Comparison of ENCODE assay signal across 8 cellular contexts in the genomic region with DNA sequence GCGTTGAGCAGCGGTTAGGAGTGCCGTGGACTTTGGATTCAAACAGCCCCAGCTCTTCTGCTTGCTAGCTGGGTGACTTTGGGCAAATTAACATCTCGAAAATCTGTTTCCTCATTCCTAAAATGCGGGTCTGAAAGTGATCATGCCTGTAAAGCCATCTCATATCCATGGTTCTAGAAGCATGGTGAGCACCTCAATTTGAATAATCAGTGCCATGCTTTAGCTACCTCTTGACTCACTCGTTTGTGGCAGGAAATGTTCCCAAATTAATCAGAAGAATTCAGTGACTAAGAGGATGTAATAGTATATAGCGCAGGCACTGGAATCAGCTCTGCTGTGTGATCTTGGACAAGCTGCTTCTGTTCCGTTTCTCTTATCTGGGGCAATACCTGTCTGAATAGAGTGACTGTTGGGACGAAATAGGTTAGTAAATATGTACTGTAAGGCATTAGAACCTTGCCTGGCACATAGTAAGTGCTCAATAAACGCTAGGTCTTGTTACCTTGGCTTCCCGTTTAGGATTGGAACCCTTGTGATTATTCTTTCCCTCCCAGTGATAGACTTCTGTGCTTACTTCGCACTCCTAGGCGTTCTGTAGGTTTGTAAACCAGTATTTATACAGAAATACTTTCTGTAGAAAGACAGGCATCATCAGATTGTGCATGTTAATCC. TPM values are rescaled to one million over a fixed set of nuclear protein-coding genes. Genes with fewer than 3 reads are reported as not detected.
A peak's percentile ranks its signal among the peaks of the same experiment; 100 is the strongest.
DNase-seq lines count a peak whose midpoint lies in the region; ATAC-seq, FAIRE-seq and TF ChIP-seq lines count a peak whose summit lies in the region.

No MANE protein-coding gene starts in this region.

- peak overlapping the region; percentile 74 for H3K4me2 ChIP-seq in Karpas-422 (ENCODE audit: low read depth, low read length, poor library complexity, severe bottlenecking)
- peak overlapping the region; percentile 93 for H3K4me2 ChIP-seq in HepG2 (ENCODE audit: low read depth, low read length)

- peak overlapping the region; percentile 46 for H2AFZ ChIP-seq in Karpas-422 (ENCODE audit: low read length)
- peak overlapping the region; percentile 37 for H2AFZ ChIP-seq in HepG2 (ENCODE audit: low read length)

- TF ChIP-seq CTCF in Caco-2 (IDR thresholded peaks at IDR 0.05; ENCODE audit: insufficient read depth in 1 of 2, low read depth in 1 of 2, low read length in 1 of 2, severe bottlenecking in 1 of 2, unreplicated experiment in 1 of 2): no peak
- no peak for TF ChIP-seq CTCF in brain (conservative IDR thresholded peaks at IDR 0.05)
- no peak for TF ChIP-seq CTCF in HepG2 (CRISPR knock-in tag; IDR thresholded peaks at IDR 0.05)

- no peak for TF ChIP-seq RAD21 in HepG2 (CRISPR knock-in tag; IDR thresholded peaks at IDR 0.05)

- peak; percentile 48 for FAIRE-seq in HepG2 (lab: Jason Lieb, UNC)

- H3K9me3 Mint-ChIP-seq in Caco-2 (ENCODE audit: unreplicated experiment): no peaks in the 10 kb centered on the region
- peaks cover 0 to 7% (median 0%) of the 10 kb centered on the region in 5 experiments for H3K9me3 Mint-ChIP-seq in brain

- H3K4me1 Mint-ChIP-seq in Caco-2 (ENCODE audit: low read depth, unreplicated experiment) (peaks cover 16% of the 10 kb centered on the region), brain (peaks cover 6% of the 10 kb centered on the region)

- H3K27ac Mint-ChIP-seq in Caco-2 (ENCODE audit: unreplicated experiment) (peak overlapping the region; percentile 99), brain (peak overlapping the region in 2 of 5 experiments; percentile 71 to 79)

- H3K36me3 Mint-ChIP-seq in Caco-2 (ENCODE audit: insufficient read depth, unreplicated experiment) (peaks cover 37% of the 10 kb centered on the region), brain (no peaks in the 10 kb centered on the region)

- H3K9ac ChIP-seq in Karpas-422 (ENCODE audit: low read length) (peak overlapping the region; percentile 63), HepG2 (ENCODE audit: insufficient read depth, low read depth, low read length) (peak overlapping the region; percentile 48)

- H3K27ac ChIP-seq in Karpas-422 (ENCODE audit: low read length) (no peak overlapping the region), HepG2 (ENCODE audit: extremely low read length, insufficient read depth, low read length) (peak overlapping the region; percentile 70), thymus (ENCODE audit: low read depth) (no peak overlapping the region)

- 52% methylated on average over 8 of the region's 13 CpGs for WGBS in HepG2 (ENCODE audit: low lambda C conversion rate)
- 50% methylated on average over 13 of the region's 13 CpGs for WGBS in thymus

- H3K27me3 ChIP-seq in Caco-2 (replicated peaks; ENCODE audit: control insufficient read depth, insufficient read depth, low read length) (no peaks in the 10 kb centered on the region), Karpas-422 (ENCODE audit: low read length) (no peaks in the 10 kb centered on the region), HepG2 (ENCODE audit: control insufficient read depth in 1 of 2, insufficient read depth in 2 of 2, low read length in 2 of 2) (no peaks in the 10 kb centered on the region), thymus (ENCODE audit: control insufficient read depth, insufficient read depth) (no peaks in the 10 kb centered on the region)

- ATAC-seq in HepG2: no peak
- ATAC-seq in GM21515 (IDR thresholded peaks at IDR 0.05; ENCODE audit: unreplicated experiment): no peak

- no peak for TF ChIP-seq POLR2A in HepG2 (IDR thresholded peaks at IDR 0.05; ENCODE audit: insufficient read depth in 1 of 2, low read depth in 2 of 2, low read length in 2 of 2)

- CTCF ChIA-PET in Caco-2 (lab: Charles Lee) (interaction anchor here (0.6 to 2.7 kb wide), 8 partner anchors 18 to 446 kb away, joined by 3 to 104 read pairs (median 4); a partner anchor contains a TSS), HepG2 (lab: Yijun Ruan, JAX; ENCODE audit: low intra/inter-chr PET ratio, low total read pairs) (interaction anchor here (2.7 kb wide), 1 partner anchor 70 kb away, joined by 22 read pairs; no protein-coding TSS in a partner anchor)

- H3K4me3 ChIP-seq in Caco-2 (ENCODE audit: low read depth, low read length) (peak overlapping the region; percentile 85), Karpas-422 (ENCODE audit: low read length) (peak overlapping the region; percentile 64), HepG2 (replicated peaks in 1 of 3; ENCODE audit: insufficient read depth in 1 of 3, low read depth in 2 of 3, low read length in 3 of 3) (peak overlapping the region; percentile 67 to 78 (median 69)), thymus (ENCODE audit: low read length) (peak overlapping the region; percentile 78)

- H3K4me1 ChIP-seq in Caco-2: peaks cover 22% of the 10 kb centered on the region
- peaks cover 7% of the 10 kb centered on the region for H3K4me1 ChIP-seq in Karpas-422 (ENCODE audit: low read length)
- peaks cover 21% of the 10 kb centered on the region for H3K4me1 ChIP-seq in HepG2 (ENCODE audit: insufficient read depth, low read length)
- H3K4me1 ChIP-seq in thymus (ENCODE audit: control insufficient read depth, insufficient read depth, low read length): peaks cover 4% of the 10 kb centered on the region

- H3K36me3 ChIP-seq in Caco-2 (ENCODE audit: control insufficient read depth, insufficient read depth, low read length): no peaks in the 10 kb centered on the region
- no peaks in the 10 kb centered on the region for H3K36me3 ChIP-seq in Karpas-422 (ENCODE audit: insufficient read depth, low read length)
- no peaks in the 10 kb centered on the region; a peak in 1 of 5 replicates for H3K36me3 ChIP-seq in HepG2 (replicated peaks in 1 of 2; ENCODE audit: control insufficient read depth in 1 of 2, insufficient read depth in 2 of 2, low read length in 2 of 2)
- H3K36me3 ChIP-seq in thymus (ENCODE audit: control insufficient read depth, insufficient read depth): no peaks in the 10 kb centered on the region

- H3K4me3 Mint-ChIP-seq in Caco-2 (ENCODE audit: unreplicated experiment) (peak overlapping the region; percentile 87), brain (peak overlapping the region; percentile 91 to 95 (median 94))

- DNase-seq in Caco-2: peak in 1 of 2 experiments; percentile 80
- no peak for DNase-seq in Karpas-422
- DNase-seq in HepG2 (ENCODE audit: low spot score): peak; percentile 56
- DNase-seq in stimulated activated naive CD4-positive, alpha-beta T cell treated with Interleukin-2 at 50 U/mL for 16 hours (lab: John Stamatoyannopoulos, UW): no peak
- no peak for DNase-seq in OCI-M2 (lab: John Stamatoyannopoulos, UW; ENCODE audit: unreplicated experiment)

- intact Hi-C loops in Caco-2 (cut with micrococcal nuclease; ENCODE audit: unreplicated experiment): loop anchor here (2.0 kb wide), 1 partner anchor 50 kb away; no protein-coding TSS in a partner anchor
- intact Hi-C loops in HepG2 (cut with micrococcal nuclease; ENCODE audit: unreplicated experiment): no loop called here

- BruUV-seq in Caco-2 (replicated peaks; lab: Mats Ljungman, UMichigan) (no TSS peak), HepG2 (replicated peaks; lab: Mats Ljungman, UMichigan) (TSS peak; percentile 85)

- TF ChIP-seq EP300 in HepG2 (IDR thresholded peaks at IDR 0.05; ENCODE audit: low read depth in 2 of 2, low read length in 2 of 2) (no peak), HepG2 (CRISPR knock-in tag; IDR thresholded peaks at IDR 0.05; ENCODE audit: borderline replicate concordance) (no peak)

- no peaks in the 10 kb centered on the region for H3K9me2 ChIP-seq in Karpas-422 (replicated peaks; ENCODE audit: insufficient read depth, low read length)

- H3K79me2 ChIP-seq in Karpas-422 (ENCODE audit: low read length): no peaks in the 10 kb centered on the region
- no peaks in the 10 kb centered on the region for H3K79me2 ChIP-seq in HepG2 (ENCODE audit: insufficient read depth, low read length)

- no peaks in the 10 kb centered on the region for H3K27me3 Mint-ChIP-seq in Caco-2 (ENCODE audit: insufficient read depth, unreplicated experiment)
- H3K27me3 Mint-ChIP-seq in brain: peaks cover 59% of the 10 kb centered on the region

- H4K20me1 ChIP-seq in Karpas-422 (ENCODE audit: insufficient read depth, low read depth, low read length) (no peaks in the 10 kb centered on the region), HepG2 (ENCODE audit: insufficient read depth, low read length) (no peaks in the 10 kb centered on the region)

- POLR2A ChIA-PET in Caco-2 (lab: Charles Lee): interaction anchor here (0.6 to 3.0 kb wide), 12 partner anchors 21 to 328 kb away, joined by 3 to 51 read pairs (median 4); a partner anchor contains a TSS
- POLR2A ChIA-PET in HepG2 (lab: Yijun Ruan, JAX): interaction anchor here (0.7 to 2.4 kb wide), 4 partner anchors 32 to 552 kb away, joined by 3 to 20 read pairs (median 3); a partner anchor contains a TSS

- in situ Hi-C loops in HepG2 (cut with HindIII; ENCODE audit: extremely low pct_ligation_motif_present, low pct_unique_long_range_greater_than_20kb): no loop called here

- H3K9me3 ChIP-seq in Caco-2 (no peaks in the 10 kb centered on the region), Karpas-422 (ENCODE audit: low read length) (no peaks in the 10 kb centered on the region), HepG2 (ENCODE audit: low read length) (no peaks in the 10 kb centered on the region), thymus (ENCODE audit: control insufficient read depth) (no peaks in the 10 kb centered on the region)

RNA-seq across cellular contexts. Expression of a gene that starts 0.8 kb away (rescaled TPM):
- total RNA-seq in Caco-2 (2022) (95.1 and 108 TPM in 2 replicates), HepG2 (2016; rRNA removed; fragmentation: Illumina TruSeq; extraction: Trizol) (9.2 and 9.4 TPM in 2 replicates)
- total RNA-seq in Karpas-422 (2014; rRNA removed; shearing (Covaris generic); ENCODE audit: low replicate concordance): 2.3 and 2.5 TPM in 2 replicates
- polyA plus RNA-seq in brain (ENCODE audit: insufficient read depth, low read depth, low replicate concordance) (9.9 TPM), HepG2 (2011; rRNA removed) (9.0 and 9.2 TPM in 2 replicates), thymus (6.5 TPM)
- total RNA-seq in HepG2 (2016; cell fraction: cytosol; rRNA removed; fragmentation: Illumina TruSeq; extraction: Trizol; ENCODE audit: low read depth): 8.8 and 9.7 TPM in 2 replicates
- 9.1 and 13.6 TPM in 2 replicates for total RNA-seq in HepG2 (2016; cell fraction: insoluble cytoplasmic fraction; rRNA removed; fragmentation: Illumina TruSeq; extraction: Trizol)
- total RNA-seq in HepG2 (2016; cell fraction: membrane; rRNA removed; fragmentation: Illumina TruSeq; extraction: Trizol): 14.6 and 18.5 TPM in 2 replicates
- 7.2 and 9.3 TPM in 2 replicates for total RNA-seq in HepG2 (2016; cell fraction: nucleus; rRNA removed; fragmentation: Illumina TruSeq; extraction: Trizol)
- polyA plus RNA-seq in HepG2 (2011; cell fraction: cytosol; rRNA removed): 6.6 and 9.5 TPM in 2 replicates
- polyA plus RNA-seq in HepG2 (2011; cell fraction: nucleus; rRNA removed): 2.7 and 5.8 TPM in 2 replicates
- polyA plus RNA-seq in HepG2 (2012): 4.8 and 5.7 TPM in 2 replicates
- polyA plus RNA-seq in HepG2 (2016; cell fraction: cytosol; fragmentation: Illumina TruSeq; extraction: Trizol; ENCODE audit: low read depth): 18.2 and 25.0 TPM in 2 replicates
- polyA plus RNA-seq in HepG2 (2016; cell fraction: insoluble cytoplasmic fraction; fragmentation: Illumina TruSeq; extraction: Trizol; ENCODE audit: low read depth): 16.4 and 20.9 TPM in 2 replicates
- polyA plus RNA-seq in HepG2 (2016; cell fraction: membrane; fragmentation: Illumina TruSeq; extraction: Trizol; ENCODE audit: low read depth): 27.7 and 33.2 TPM in 2 replicates
- polyA plus RNA-seq in HepG2 (2016; cell fraction: nucleus; fragmentation: Illumina TruSeq; extraction: Trizol; ENCODE audit: insufficient read depth, low read depth): 13.7 and 15.1 TPM in 2 replicates
- polyA minus RNA-seq in HepG2 (2011; rRNA and poly(A)+ RNA removed; ENCODE audit: low replicate concordance): 6.2 and 13.0 TPM in 2 replicates
- 1.6 and 1.8 TPM in 2 replicates for polyA minus RNA-seq in HepG2 (2011; cell fraction: cytosol; rRNA and poly(A)+ RNA removed)
- 3.0 and 3.2 TPM in 2 replicates for polyA minus RNA-seq in HepG2 (2011; cell fraction: nucleus; rRNA and poly(A)+ RNA removed)

RNA-seq across cellular contexts. Expression of a gene that starts 32.4 kb away (rescaled TPM):
- total RNA-seq in Caco-2 (2022) (84.9 and 100 TPM in 2 replicates), HepG2 (2016; rRNA removed; fragmentation: Illumina TruSeq; extraction: Trizol) (64.5 and 84.2 TPM in 2 replicates)
- 189 and 362 TPM in 2 replicates for total RNA-seq in Karpas-422 (2014; rRNA removed; shearing (Covaris generic); ENCODE audit: low replicate concordance)
- polyA plus RNA-seq in brain (ENCODE audit: insufficient read depth, low read depth, low replicate concordance) (468 TPM), HepG2 (2011; rRNA removed) (222 and 258 TPM in 2 replicates), thymus (279 TPM)
- 15.2 and 15.6 TPM in 2 replicates for total RNA-seq in HepG2 (2016; cell fraction: cytosol; rRNA removed; fragmentation: Illumina TruSeq; extraction: Trizol; ENCODE audit: low read depth)
- 65.9 and 90.3 TPM in 2 replicates for total RNA-seq in HepG2 (2016; cell fraction: insoluble cytoplasmic fraction; rRNA removed; fragmentation: Illumina TruSeq; extraction: Trizol)
- 34.3 and 38.1 TPM in 2 replicates for total RNA-seq in HepG2 (2016; cell fraction: membrane; rRNA removed; fragmentation: Illumina TruSeq; extraction: Trizol)
- 34.2 and 36.6 TPM in 2 replicates for total RNA-seq in HepG2 (2016; cell fraction: nucleus; rRNA removed; fragmentation: Illumina TruSeq; extraction: Trizol)
- polyA plus RNA-seq in HepG2 (2011; cell fraction: cytosol; rRNA removed): 182 and 210 TPM in 2 replicates
- polyA plus RNA-seq in HepG2 (2011; cell fraction: nucleus; rRNA removed): 87.4 and 88.0 TPM in 2 replicates
- 76.2 and 108 TPM in 2 replicates for polyA plus RNA-seq in HepG2 (2012)
- 19.8 and 24.2 TPM in 2 replicates for polyA plus RNA-seq in HepG2 (2016; cell fraction: cytosol; fragmentation: Illumina TruSeq; extraction: Trizol; ENCODE audit: low read depth)
- 145 and 157 TPM in 2 replicates for polyA plus RNA-seq in HepG2 (2016; cell fraction: insoluble cytoplasmic fraction; fragmentation: Illumina TruSeq; extraction: Trizol; ENCODE audit: low read depth)
- polyA plus RNA-seq in HepG2 (2016; cell fraction: membrane; fragmentation: Illumina TruSeq; extraction: Trizol; ENCODE audit: low read depth): 33.9 and 34.4 TPM in 2 replicates
- 65.7 and 66.4 TPM in 2 replicates for polyA plus RNA-seq in HepG2 (2016; cell fraction: nucleus; fragmentation: Illumina TruSeq; extraction: Trizol; ENCODE audit: insufficient read depth, low read depth)
- 262 and 758 TPM in 2 replicates for polyA minus RNA-seq in HepG2 (2011; rRNA and poly(A)+ RNA removed; ENCODE audit: low replicate concordance)
- polyA minus RNA-seq in HepG2 (2011; cell fraction: cytosol; rRNA and poly(A)+ RNA removed): 51.4 and 56.4 TPM in 2 replicates
- 56.5 and 81.8 TPM in 2 replicates for polyA minus RNA-seq in HepG2 (2011; cell fraction: nucleus; rRNA and poly(A)+ RNA removed)

RNA-seq across cellular contexts. Expression of a gene that starts 53.0 kb away (rescaled TPM):
- total RNA-seq in Caco-2 (2022): 0.16 and 0.18 TPM in 2 replicates
- 5.5 and 10.0 TPM in 2 replicates for total RNA-seq in Karpas-422 (2014; rRNA removed; shearing (Covaris generic); ENCODE audit: low replicate concordance)
- polyA plus RNA-seq in brain (ENCODE audit: insufficient read depth, low read depth, low replicate concordance): 1.3 TPM
- not detected in 2 replicates for total RNA-seq in HepG2 (2016; rRNA removed; fragmentation: Illumina TruSeq; extraction: Trizol)
- not detected in 2 replicates for total RNA-seq in HepG2 (2016; cell fraction: cytosol; rRNA removed; fragmentation: Illumina TruSeq; extraction: Trizol; ENCODE audit: low read depth)
- total RNA-seq in HepG2 (2016; cell fraction: insoluble cytoplasmic fraction; rRNA removed; fragmentation: Illumina TruSeq; extraction: Trizol): not detected in 2 replicates
- not detected in 2 replicates for total RNA-seq in HepG2 (2016; cell fraction: membrane; rRNA removed; fragmentation: Illumina TruSeq; extraction: Trizol)
- total RNA-seq in HepG2 (2016; cell fraction: nucleus; rRNA removed; fragmentation: Illumina TruSeq; extraction: Trizol): not detected in 2 replicates
- not detected in 2 replicates for polyA plus RNA-seq in HepG2 (2011; rRNA removed)
- polyA plus RNA-seq in HepG2 (2011; cell fraction: cytosol; rRNA removed): not detected in 2 replicates
- not detected in 2 replicates for polyA plus RNA-seq in HepG2 (2011; cell fraction: nucleus; rRNA removed)
- not detected in 2 replicates for polyA plus RNA-seq in HepG2 (2012)
- polyA plus RNA-seq in HepG2 (2016; cell fraction: cytosol; fragmentation: Illumina TruSeq; extraction: Trizol; ENCODE audit: low read depth): not detected in 2 replicates
- polyA plus RNA-seq in HepG2 (2016; cell fraction: insoluble cytoplasmic fraction; fragmentation: Illumina TruSeq; extraction: Trizol; ENCODE audit: low read depth): not detected in 2 replicates
- not detected in 2 replicates for polyA plus RNA-seq in HepG2 (2016; cell fraction: membrane; fragmentation: Illumina TruSeq; extraction: Trizol; ENCODE audit: low read depth)
- not detected in 2 replicates for polyA plus RNA-seq in HepG2 (2016; cell fraction: nucleus; fragmentation: Illumina TruSeq; extraction: Trizol; ENCODE audit: insufficient read depth, low read depth)
- not detected in 2 replicates for polyA minus RNA-seq in HepG2 (2011; rRNA and poly(A)+ RNA removed; ENCODE audit: low replicate concordance)
- not detected in 2 replicates for polyA minus RNA-seq in HepG2 (2011; cell fraction: cytosol; rRNA and poly(A)+ RNA removed)
- polyA minus RNA-seq in HepG2 (2011; cell fraction: nucleus; rRNA and poly(A)+ RNA removed): not detected in 2 replicates
- 57.7 TPM for polyA plus RNA-seq in thymus

RNA-seq across cellular contexts. Expression of a gene that starts 53.1 kb away (rescaled TPM):
- total RNA-seq in Caco-2 (2022): 4.1 and 5.3 TPM in 2 replicates
- total RNA-seq in Karpas-422 (2014; rRNA removed; shearing (Covaris generic); ENCODE audit: low replicate concordance): 1.6 and 3.2 TPM in 2 replicates
- 21.8 TPM for polyA plus RNA-seq in brain (ENCODE audit: insufficient read depth, low read depth, low replicate concordance)
- 0.41 and 0.51 TPM in 2 replicates for total RNA-seq in HepG2 (2016; rRNA removed; fragmentation: Illumina TruSeq; extraction: Trizol)
- 0.10 TPM in 1 of 2 replicates, not detected in the other for total RNA-seq in HepG2 (2016; cell fraction: cytosol; rRNA removed; fragmentation: Illumina TruSeq; extraction: Trizol; ENCODE audit: low read depth)
- 0.63 TPM in 1 of 2 replicates, not detected in the other for total RNA-seq in HepG2 (2016; cell fraction: insoluble cytoplasmic fraction; rRNA removed; fragmentation: Illumina TruSeq; extraction: Trizol)
- 0.45 and 0.59 TPM in 2 replicates for total RNA-seq in HepG2 (2016; cell fraction: membrane; rRNA removed; fragmentation: Illumina TruSeq; extraction: Trizol)
- 0.34 and 0.47 TPM in 2 replicates for total RNA-seq in HepG2 (2016; cell fraction: nucleus; rRNA removed; fragmentation: Illumina TruSeq; extraction: Trizol)
- 0.48 and 1.4 TPM in 2 replicates for polyA plus RNA-seq in HepG2 (2011; rRNA removed)
- polyA plus RNA-seq in HepG2 (2011; cell fraction: cytosol; rRNA removed): 0.23 and 0.44 TPM in 2 replicates
- polyA plus RNA-seq in HepG2 (2011; cell fraction: nucleus; rRNA removed): 1.5 and 1.8 TPM in 2 replicates
- 0.42 and 0.75 TPM in 2 replicates for polyA plus RNA-seq in HepG2 (2012)
- polyA plus RNA-seq in HepG2 (2016; cell fraction: cytosol; fragmentation: Illumina TruSeq; extraction: Trizol; ENCODE audit: low read depth): 0.07 and 0.41 TPM in 2 replicates
- 0.44 and 0.77 TPM in 2 replicates for polyA plus RNA-seq in HepG2 (2016; cell fraction: insoluble cytoplasmic fraction; fragmentation: Illumina TruSeq; extraction: Trizol; ENCODE audit: low read depth)
- 0.98 and 1.3 TPM in 2 replicates for polyA plus RNA-seq in HepG2 (2016; cell fraction: membrane; fragmentation: Illumina TruSeq; extraction: Trizol; ENCODE audit: low read depth)
- 0.45 and 1.2 TPM in 2 replicates for polyA plus RNA-seq in HepG2 (2016; cell fraction: nucleus; fragmentation: Illumina TruSeq; extraction: Trizol; ENCODE audit: insufficient read depth, low read depth)
- polyA minus RNA-seq in HepG2 (2011; rRNA and poly(A)+ RNA removed; ENCODE audit: low replicate concordance): 0.22 and 7.6 TPM in 2 replicates
- not detected in 2 replicates for polyA minus RNA-seq in HepG2 (2011; cell fraction: cytosol; rRNA and poly(A)+ RNA removed)
- 0.52 and 1.5 TPM in 2 replicates for polyA minus RNA-seq in HepG2 (2011; cell fraction: nucleus; rRNA and poly(A)+ RNA removed)
- 7.9 TPM for polyA plus RNA-seq in thymus
